ENCODE assay signal across 8 cellular contexts in the genomic region with DNA sequence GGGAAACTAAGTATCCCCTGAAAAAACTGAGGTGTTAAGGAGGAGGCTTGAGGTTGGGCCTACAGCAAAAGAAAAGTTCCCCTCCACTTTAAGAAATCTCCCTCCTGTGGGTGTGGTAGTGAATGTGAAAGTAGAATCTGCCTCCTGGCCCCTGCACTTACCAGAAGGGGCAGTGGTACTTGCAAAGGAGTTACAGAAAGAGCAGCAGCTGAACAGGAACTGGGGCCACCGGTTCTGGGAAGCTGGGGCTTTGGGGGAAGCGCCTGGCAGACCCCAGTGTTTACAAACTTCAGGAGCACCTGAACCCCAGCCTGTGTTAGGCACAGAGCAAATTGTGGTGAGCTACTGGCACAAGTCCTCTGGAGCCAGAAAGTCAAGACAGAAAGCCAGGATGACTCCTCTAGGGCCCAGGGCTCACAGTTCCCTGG.
A peak's percentile ranks its signal among the peaks of the same experiment; 100 is the strongest.
DNase-seq lines count a peak whose midpoint lies in the region; ATAC-seq, FAIRE-seq and TF ChIP-seq lines count a peak whose summit lies in the region.

No MANE protein-coding gene starts in this region.

- DNase-seq in ACHN (peak; percentile 18), GM19239 (ENCODE audit: insufficient read length, low spot score) (peak; percentile 61), activated T-cell treated with anti-CD3 and anti-CD28 coated beads for 4 hours (peak; percentile 4), natural killer cell (no peak), type B pancreatic cell (ENCODE audit: extremely low spot score, unreplicated experiment) (no peak), inferior parietal cortex (ENCODE audit: extremely low spot score) (no peak), islet precursor cell (no peak)

- peak; percentile 98 for FAIRE-seq in GM19239 (lab: Jason Lieb, UNC)

- intact Hi-C loops in natural killer cell (cut with micrococcal nuclease) = loop anchor here (2.0 to 10.0 kb wide), 5 partner anchors 26 to 262 kb away; a partner anchor contains a TSS

- H3K9me3 Mint-ChIP-seq in natural killer cell (no peaks in the 10 kb centered on the region), type B pancreatic cell (peaks cover 9% of the 10 kb centered on the region)

- H3K27ac Mint-ChIP-seq in natural killer cell (peak overlapping the region; percentile 80 to 84), type B pancreatic cell (no peak overlapping the region)

- TF ChIP-seq CTCF in natural killer cell (IDR thresholded peaks at IDR 0.05) = peak; percentile 25
- TF ChIP-seq CTCF in type B pancreatic cell (conservative IDR thresholded peaks at IDR 0.05) = no peak

- H3K4me1 Mint-ChIP-seq in natural killer cell (peaks cover 37 to 40% of the 10 kb centered on the region in 2 donors), type B pancreatic cell (ENCODE audit: unreplicated experiment) (peaks cover 33% of the 10 kb centered on the region)

- peak overlapping the region; percentile 51 for H3K4me3 Mint-ChIP-seq in natural killer cell
- H3K4me3 Mint-ChIP-seq in type B pancreatic cell = no peak overlapping the region

- in situ Hi-C loops in ACHN (cut with HindIII; ENCODE audit: low pct_ligation_motif_present, low pct_unique_long_range_greater_than_20kb, low sequenced_read_pairs) = no loop called here

- H3K27me3 Mint-ChIP-seq in natural killer cell (ENCODE audit: low read depth in 2 of 2) (peaks cover 0 to 4% of the 10 kb centered on the region in 2 donors), type B pancreatic cell (no peaks in the 10 kb centered on the region)

- ATAC-seq in HG03196 (IDR thresholded peaks at IDR 0.05; ENCODE audit: unreplicated experiment) (peak; percentile 88), natural killer cell (peak; percentile 81 to 89 (median 85))

- H3K36me3 Mint-ChIP-seq in natural killer cell (no peaks in the 10 kb centered on the region), type B pancreatic cell (no peaks in the 10 kb centered on the region)

Comparison
In these comparisons a context has a peak if more than half of its experiments do, and no peak if none do; other contexts are left out.
1. DNase-seq: peak in ACHN (single experiment), GM19239 (single experiment) and activated T-cell treated with anti-CD3 and anti-CD28 coated beads for 4 hours (single experiment); none in natural killer cell (single experiment), type B pancreatic cell (single experiment), inferior parietal cortex (single experiment) and islet precursor cell (single experiment).